15 cellular contexts compared by ENCODE assay signal in the genomic region with DNA sequence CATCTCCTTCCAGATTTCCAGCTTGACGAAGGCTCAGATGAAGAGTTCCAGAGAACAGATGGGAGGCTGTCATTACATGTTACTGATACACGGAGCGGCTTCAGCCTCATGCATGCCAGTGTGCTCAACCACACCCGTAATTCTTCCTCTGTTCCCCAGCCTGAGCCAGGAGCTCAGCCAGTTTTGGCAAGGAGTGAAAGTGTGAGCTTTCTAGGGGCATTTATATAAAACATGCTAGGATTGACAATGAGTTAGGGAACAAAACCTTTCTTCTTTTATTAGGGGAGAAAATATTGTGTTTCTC.
A peak's percentile ranks its signal among the peaks of the same experiment; 100 is the strongest.
DNase-seq lines count a peak whose midpoint lies in the region; ATAC-seq and TF ChIP-seq lines count a peak whose summit lies in the region.
"Had no signal": no experiment of that assay in that cellular context is flagged by ENCODE, and none has a peak within 500 bp of the region (broad histone marks: within the 10 kb centered on the region; RNA-seq: fewer than 3 reads in every experiment).

No MANE protein-coding gene starts in this region.

- H3K4me1 ChIP-seq in smooth muscle cell (ENCODE audit: low read depth), result peaks cover 11% of the 10 kb centered on the region

- H3F3A ChIP-seq in smooth muscle cell (ENCODE audit: low read depth), result no peaks in the 10 kb centered on the region

- no peaks in the 10 kb centered on the region for H4K20me1 ChIP-seq in smooth muscle cell (ENCODE audit: low read depth)

- TF ChIP-seq CTCF in smooth muscle cell (IDR thresholded peaks at IDR 0.05; ENCODE audit: borderline replicate concordance, insufficient read depth, poor library complexity, severe bottlenecking), result no peak

- H3K9me3 ChIP-seq in smooth muscle cell (replicated peaks; ENCODE audit: low read depth), result no peaks in the 10 kb centered on the region
- H3K9me3 ChIP-seq: thyroid gland had no signal

- no peak overlapping the region for H3K4me3 ChIP-seq in smooth muscle cell
- H3K4me3 ChIP-seq: thyroid gland had no signal

- no peak overlapping the region for H3K9ac ChIP-seq in smooth muscle cell (ENCODE audit: low read depth)

- peak overlapping the region; percentile 72 for H3K27ac ChIP-seq in smooth muscle cell (ENCODE audit: low read depth)
- H3K27ac ChIP-seq: thyroid gland had no signal

- intact Hi-C loops in left colon (cut with DNase I, micrococcal nuclease), result no loop called here
- intact Hi-C loops in Right ventricle myocardium inferior (cut with DNase I), result no loop called here

- peak; percentile 72 for ATAC-seq in left colon
- ATAC-seq in Right ventricle myocardium inferior, result no peak
- no peak for ATAC-seq in HG03354 (IDR thresholded peaks at IDR 0.05; ENCODE audit: poor library complexity, severe bottlenecking, unreplicated experiment)
- ATAC-seq in HG03442 (IDR thresholded peaks at IDR 0.05; ENCODE audit: unreplicated experiment), result no peak
- ATAC-seq: natural killer cell, T-cell had no signal

- H3K27me3 ChIP-seq in smooth muscle cell (ENCODE audit: low read depth), result no peaks in the 10 kb centered on the region
- H3K27me3 ChIP-seq: thyroid gland had no signal

- 32% methylated on average over 4 of the region's 4 CpGs for WGBS in smooth muscle cell (ENCODE audit: low lambda C conversion rate)

- no peak overlapping the region for H2AFZ ChIP-seq in smooth muscle cell (ENCODE audit: low read depth)

- DNase-seq in NCI-H1694 (lab: John Stamatoyannopoulos, UW), result peak; percentile 47
- DNase-seq in SK-N-DZ (ENCODE audit: low spot score), result peak; percentile 51
- DNase-seq in left colon, result peak in 1 of 2 donors; percentile 17
- DNase-seq in smooth muscle cell (lab: John Stamatoyannopoulos, UW; ENCODE audit: unreplicated experiment), result no peak
- DNase-seq in Right ventricle myocardium inferior (ENCODE audit: missing footprints), result no peak
- DNase-seq: activated CD4-positive, alpha-beta T cell treated with anti-CD3 and anti-CD28 coated beads, Interleukin-2, amount 10 ng/mL, durations not matched to agents 7 days and 5 days; DND-41; natural killer cell; NCI-H187; stimulated activated CD4-positive, alpha-beta T cell treated with anti-CD3 and anti-CD28 coated beads, Interleukin-2, amount 100 ng/mL, for 24 hours; stimulated activated naive CD4-positive, alpha-beta T cell; T-cell; thyroid gland had no signal

- no peak overlapping the region for H3K4me2 ChIP-seq in smooth muscle cell

- no peaks in the 10 kb centered on the region for H3K79me2 ChIP-seq in smooth muscle cell (ENCODE audit: low read depth)

- H3K36me3 ChIP-seq in smooth muscle cell (ENCODE audit: low read depth), result no peaks in the 10 kb centered on the region
- H3K36me3 ChIP-seq: thyroid gland had no signal

Comparison
In these comparisons a context has a peak if more than half of its experiments do, and no peak if none do; other contexts are left out.
1. DNase-seq: peak in NCI-H1694 (single experiment) and SK-N-DZ (single experiment); none in smooth muscle cell (single experiment) and Right ventricle myocardium inferior (single experiment).